Comparison of ENCODE assay signal across 1 cellular context in the genomic region with DNA sequence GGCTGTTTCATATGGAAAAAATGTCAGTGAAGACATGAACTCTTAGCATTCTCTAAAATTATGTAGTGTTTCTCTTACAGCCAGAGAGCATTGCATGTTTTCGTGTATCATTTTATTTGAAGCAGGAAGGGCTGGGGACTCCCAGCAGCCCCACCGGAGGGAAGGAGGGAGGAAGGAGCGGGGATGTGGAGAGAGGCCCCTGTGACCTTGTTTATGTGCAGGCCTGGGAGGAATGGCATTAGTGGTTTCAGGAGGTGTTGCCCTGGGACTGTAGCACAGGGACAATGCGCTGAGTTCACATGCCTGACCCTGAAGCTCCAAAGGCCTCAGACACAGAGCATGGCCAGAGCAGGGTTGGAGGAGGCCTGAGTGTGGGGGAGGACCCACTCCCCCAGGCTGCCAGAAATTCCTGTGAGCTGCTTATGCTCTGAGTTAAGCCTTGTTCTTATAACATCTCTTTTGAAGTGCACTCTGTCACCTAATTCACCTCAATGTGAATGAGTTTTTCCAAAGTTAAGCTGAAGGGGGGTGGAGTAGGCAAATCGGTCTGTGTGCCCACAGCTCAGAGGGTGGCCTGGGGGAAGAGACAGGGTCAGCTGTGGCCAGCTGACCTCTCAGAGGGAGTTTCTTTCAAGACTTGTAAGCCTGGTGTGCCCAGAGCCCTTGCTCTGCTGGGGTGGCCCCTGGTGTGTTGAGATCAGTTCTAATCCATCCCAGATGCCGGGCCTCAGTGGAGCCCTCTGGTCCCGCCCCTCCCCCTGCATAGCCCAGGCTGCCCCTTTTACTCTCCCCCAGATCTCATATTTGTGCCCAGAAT.
TF ChIP-seq lines count a peak whose summit lies in the region.

No MANE protein-coding gene starts in this region.

TF ChIP-seq in HepG2, 621 proteins besides CTCF, POLR2A, EP300 and RAD21 (continued from another document and continues in another):
- TF ChIP-seq, protein P1, sequence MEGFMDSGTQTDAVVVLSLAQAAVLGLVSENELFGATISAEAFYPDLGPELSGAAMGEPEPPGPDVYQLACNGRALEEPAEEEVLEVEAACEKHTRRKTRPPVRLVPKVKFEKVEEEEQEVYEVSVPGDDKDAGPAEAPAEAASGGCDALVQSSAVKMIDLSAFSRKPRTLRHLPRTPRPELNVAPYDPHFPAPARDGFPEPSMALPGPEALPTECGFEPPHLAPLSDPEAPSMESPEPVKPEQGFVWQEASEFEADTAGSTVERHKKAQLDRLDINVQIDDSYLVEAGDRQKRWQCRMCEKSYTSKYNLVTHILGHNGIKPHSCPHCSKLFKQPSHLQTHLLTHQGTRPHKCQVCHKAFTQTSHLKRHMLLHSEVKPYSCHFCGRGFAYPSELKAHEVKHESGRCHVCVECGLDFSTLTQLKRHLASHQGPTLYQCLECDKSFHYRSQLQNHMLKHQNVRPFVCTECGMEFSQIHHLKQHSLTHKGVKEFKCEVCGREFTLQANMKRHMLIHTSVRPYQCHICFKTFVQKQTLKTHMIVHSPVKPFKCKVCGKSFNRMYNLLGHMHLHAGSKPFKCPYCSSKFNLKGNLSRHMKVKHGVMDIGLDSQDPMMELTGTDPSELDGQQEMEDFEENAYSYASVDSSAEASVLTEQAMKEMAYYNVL (CRISPR knock-in tag; IDR thresholded peaks at IDR 0.05; ENCODE audit: borderline replicate concordance): peak; percentile 53; the same call in 1 of the 2 replicates
- peak; percentile 83 for TF ChIP-seq RARA (CRISPR knock-in tag; IDR thresholded peaks at IDR 0.05)
- TF ChIP-seq TEAD3 (CRISPR knock-in tag; optimal IDR thresholded peaks at IDR 0.05; ENCODE audit: borderline replicate concordance): peak; percentile 86
- TF ChIP-seq, protein P2, sequence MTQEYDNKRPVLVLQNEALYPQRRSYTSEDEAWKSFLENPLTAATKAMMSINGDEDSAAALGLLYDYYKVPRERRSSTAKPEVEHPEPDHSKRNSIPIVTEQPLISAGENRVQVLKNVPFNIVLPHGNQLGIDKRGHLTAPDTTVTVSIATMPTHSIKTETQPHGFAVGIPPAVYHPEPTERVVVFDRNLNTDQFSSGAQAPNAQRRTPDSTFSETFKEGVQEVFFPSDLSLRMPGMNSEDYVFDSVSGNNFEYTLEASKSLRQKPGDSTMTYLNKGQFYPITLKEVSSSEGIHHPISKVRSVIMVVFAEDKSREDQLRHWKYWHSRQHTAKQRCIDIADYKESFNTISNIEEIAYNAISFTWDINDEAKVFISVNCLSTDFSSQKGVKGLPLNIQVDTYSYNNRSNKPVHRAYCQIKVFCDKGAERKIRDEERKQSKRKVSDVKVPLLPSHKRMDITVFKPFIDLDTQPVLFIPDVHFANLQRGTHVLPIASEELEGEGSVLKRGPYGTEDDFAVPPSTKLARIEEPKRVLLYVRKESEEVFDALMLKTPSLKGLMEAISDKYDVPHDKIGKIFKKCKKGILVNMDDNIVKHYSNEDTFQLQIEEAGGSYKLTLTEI (CRISPR knock-in tag; conservative IDR thresholded peaks at IDR 0.05): no peak
- peak; percentile 71; the same call in 1 of the 2 replicates for TF ChIP-seq ZNF292 (CRISPR knock-in tag; IDR thresholded peaks at IDR 0.05; ENCODE audit: borderline replicate concordance, low read depth)
- peak; percentile 85 for TF ChIP-seq ZFY (CRISPR knock-in tag; IDR thresholded peaks at IDR 0.05)
- no peak for TF ChIP-seq MAZ (IDR thresholded peaks at IDR 0.05; ENCODE audit: borderline replicate concordance, low read depth, low read length)
- TF ChIP-seq MAZ (CRISPR knock-in tag; IDR thresholded peaks at IDR 0.05; ENCODE audit: low read depth): peak; percentile 45; the same call in 1 of the 2 replicates
- no peak for TF ChIP-seq TBP (CRISPR knock-in tag; IDR thresholded peaks at IDR 0.05)
- no peak for TF ChIP-seq CEBPB (IDR thresholded peaks at IDR 0.05; ENCODE audit: borderline replicate concordance, low read depth, low read length)
- TF ChIP-seq, protein P3, sequence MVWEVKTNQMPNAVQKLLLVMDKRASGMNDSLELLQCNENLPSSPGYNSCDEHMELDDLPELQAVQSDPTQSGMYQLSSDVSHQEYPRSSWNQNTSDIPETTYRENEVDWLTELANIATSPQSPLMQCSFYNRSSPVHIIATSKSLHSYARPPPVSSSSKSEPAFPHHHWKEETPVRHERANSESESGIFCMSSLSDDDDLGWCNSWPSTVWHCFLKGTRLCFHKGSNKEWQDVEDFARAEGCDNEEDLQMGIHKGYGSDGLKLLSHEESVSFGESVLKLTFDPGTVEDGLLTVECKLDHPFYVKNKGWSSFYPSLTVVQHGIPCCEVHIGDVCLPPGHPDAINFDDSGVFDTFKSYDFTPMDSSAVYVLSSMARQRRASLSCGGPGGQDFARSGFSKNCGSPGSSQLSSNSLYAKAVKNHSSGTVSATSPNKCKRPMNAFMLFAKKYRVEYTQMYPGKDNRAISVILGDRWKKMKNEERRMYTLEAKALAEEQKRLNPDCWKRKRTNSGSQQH (CRISPR knock-in tag; IDR thresholded peaks at IDR 0.05; ENCODE audit: low read depth): no peak
- no peak for TF ChIP-seq ZNF256 (CRISPR knock-in tag; conservative IDR thresholded peaks at IDR 0.05)
- no peak for TF ChIP-seq SCMH1 (CRISPR knock-in tag; IDR thresholded peaks at IDR 0.05; ENCODE audit: borderline replicate concordance)
- TF ChIP-seq, protein P4, sequence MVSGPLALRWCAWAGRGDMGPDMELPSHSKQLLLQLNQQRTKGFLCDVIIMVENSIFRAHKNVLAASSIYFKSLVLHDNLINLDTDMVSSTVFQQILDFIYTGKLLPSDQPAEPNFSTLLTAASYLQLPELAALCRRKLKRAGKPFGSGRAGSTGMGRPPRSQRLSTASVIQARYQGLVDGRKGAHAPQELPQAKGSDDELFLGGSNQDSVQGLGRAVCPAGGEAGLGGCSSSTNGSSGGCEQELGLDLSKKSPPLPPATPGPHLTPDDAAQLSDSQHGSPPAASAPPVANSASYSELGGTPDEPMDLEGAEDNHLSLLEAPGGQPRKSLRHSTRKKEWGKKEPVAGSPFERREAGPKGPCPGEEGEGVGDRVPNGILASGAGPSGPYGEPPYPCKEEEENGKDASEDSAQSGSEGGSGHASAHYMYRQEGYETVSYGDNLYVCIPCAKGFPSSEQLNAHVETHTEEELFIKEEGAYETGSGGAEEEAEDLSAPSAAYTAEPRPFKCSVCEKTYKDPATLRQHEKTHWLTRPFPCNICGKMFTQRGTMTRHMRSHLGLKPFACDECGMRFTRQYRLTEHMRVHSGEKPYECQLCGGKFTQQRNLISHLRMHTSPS (CRISPR knock-in tag; IDR thresholded peaks at IDR 0.05; ENCODE audit: low read depth): 0 out of 2 replicates have a peak, but pooled peaks have one; percentile 55
- TF ChIP-seq CHD2 (IDR thresholded peaks at IDR 0.05; ENCODE audit: low read depth, low read length): no peak
- TF ChIP-seq, protein P5, sequence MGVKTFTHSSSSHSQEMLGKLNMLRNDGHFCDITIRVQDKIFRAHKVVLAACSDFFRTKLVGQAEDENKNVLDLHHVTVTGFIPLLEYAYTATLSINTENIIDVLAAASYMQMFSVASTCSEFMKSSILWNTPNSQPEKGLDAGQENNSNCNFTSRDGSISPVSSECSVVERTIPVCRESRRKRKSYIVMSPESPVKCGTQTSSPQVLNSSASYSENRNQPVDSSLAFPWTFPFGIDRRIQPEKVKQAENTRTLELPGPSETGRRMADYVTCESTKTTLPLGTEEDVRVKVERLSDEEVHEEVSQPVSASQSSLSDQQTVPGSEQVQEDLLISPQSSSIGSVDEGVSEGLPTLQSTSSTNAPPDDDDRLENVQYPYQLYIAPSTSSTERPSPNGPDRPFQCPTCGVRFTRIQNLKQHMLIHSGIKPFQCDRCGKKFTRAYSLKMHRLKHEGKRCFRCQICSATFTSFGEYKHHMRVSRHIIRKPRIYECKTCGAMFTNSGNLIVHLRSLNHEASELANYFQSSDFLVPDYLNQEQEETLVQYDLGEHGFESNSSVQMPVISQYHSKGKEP (CRISPR knock-in tag; IDR thresholded peaks at IDR 0.05): no peak
- TF ChIP-seq ZNF556 (CRISPR knock-in tag; IDR thresholded peaks at IDR 0.05; ENCODE audit: borderline replicate concordance): no peak; the same call in 1 of the 2 replicates
- no peak for TF ChIP-seq SAFB2 (CRISPR knock-in tag; IDR thresholded peaks at IDR 0.05; ENCODE audit: borderline replicate concordance, low read depth)
- TF ChIP-seq, protein P6, sequence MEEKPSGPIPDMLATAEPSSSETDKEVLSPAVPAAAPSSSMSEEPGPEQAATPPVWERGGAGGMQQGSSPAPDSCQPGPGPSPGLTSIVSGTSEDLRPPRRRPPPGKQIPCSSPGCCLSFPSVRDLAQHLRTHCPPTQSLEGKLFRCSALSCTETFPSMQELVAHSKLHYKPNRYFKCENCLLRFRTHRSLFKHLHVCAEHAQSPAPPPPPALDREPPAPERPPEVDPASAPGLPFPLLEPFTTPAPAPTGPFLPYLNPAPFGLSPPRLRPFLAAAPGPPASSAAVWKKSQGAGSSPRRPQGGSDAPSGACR (CRISPR knock-in tag; IDR thresholded peaks at IDR 0.05): no peak
- TF ChIP-seq MED8 (CRISPR knock-in tag; IDR thresholded peaks at IDR 0.05; ENCODE audit: insufficient replicate concordance): no peak
- no peak for TF ChIP-seq CBX5 (CRISPR knock-in tag; IDR thresholded peaks at IDR 0.05; ENCODE audit: borderline replicate concordance)
- TF ChIP-seq ZNF260 (CRISPR knock-in tag; IDR thresholded peaks at IDR 0.05; ENCODE audit: borderline replicate concordance, low read depth): no peak
- peak; percentile 67; the same call in 1 of the 2 replicates for TF ChIP-seq RXRB (CRISPR knock-in tag; IDR thresholded peaks at IDR 0.05; ENCODE audit: borderline replicate concordance)
- TF ChIP-seq, protein P7, sequence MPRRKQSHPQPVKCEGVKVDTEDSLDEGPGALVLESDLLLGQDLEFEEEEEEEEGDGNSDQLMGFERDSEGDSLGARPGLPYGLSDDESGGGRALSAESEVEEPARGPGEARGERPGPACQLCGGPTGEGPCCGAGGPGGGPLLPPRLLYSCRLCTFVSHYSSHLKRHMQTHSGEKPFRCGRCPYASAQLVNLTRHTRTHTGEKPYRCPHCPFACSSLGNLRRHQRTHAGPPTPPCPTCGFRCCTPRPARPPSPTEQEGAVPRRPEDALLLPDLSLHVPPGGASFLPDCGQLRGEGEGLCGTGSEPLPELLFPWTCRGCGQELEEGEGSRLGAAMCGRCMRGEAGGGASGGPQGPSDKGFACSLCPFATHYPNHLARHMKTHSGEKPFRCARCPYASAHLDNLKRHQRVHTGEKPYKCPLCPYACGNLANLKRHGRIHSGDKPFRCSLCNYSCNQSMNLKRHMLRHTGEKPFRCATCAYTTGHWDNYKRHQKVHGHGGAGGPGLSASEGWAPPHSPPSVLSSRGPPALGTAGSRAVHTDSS (CRISPR knock-in tag; conservative IDR thresholded peaks at IDR 0.05): no peak
- TF ChIP-seq GTF3A (CRISPR knock-in tag; conservative IDR thresholded peaks at IDR 0.05): no peak
- TF ChIP-seq ZFAT (CRISPR knock-in tag; conservative IDR thresholded peaks at IDR 0.05): no peak
- peak; percentile 89 for TF ChIP-seq NR2F6 (IDR thresholded peaks at IDR 0.05)
- peak; percentile 92 for TF ChIP-seq NR2F6 (CRISPR knock-in tag; IDR thresholded peaks at IDR 0.05)
- TF ChIP-seq, protein P8, sequence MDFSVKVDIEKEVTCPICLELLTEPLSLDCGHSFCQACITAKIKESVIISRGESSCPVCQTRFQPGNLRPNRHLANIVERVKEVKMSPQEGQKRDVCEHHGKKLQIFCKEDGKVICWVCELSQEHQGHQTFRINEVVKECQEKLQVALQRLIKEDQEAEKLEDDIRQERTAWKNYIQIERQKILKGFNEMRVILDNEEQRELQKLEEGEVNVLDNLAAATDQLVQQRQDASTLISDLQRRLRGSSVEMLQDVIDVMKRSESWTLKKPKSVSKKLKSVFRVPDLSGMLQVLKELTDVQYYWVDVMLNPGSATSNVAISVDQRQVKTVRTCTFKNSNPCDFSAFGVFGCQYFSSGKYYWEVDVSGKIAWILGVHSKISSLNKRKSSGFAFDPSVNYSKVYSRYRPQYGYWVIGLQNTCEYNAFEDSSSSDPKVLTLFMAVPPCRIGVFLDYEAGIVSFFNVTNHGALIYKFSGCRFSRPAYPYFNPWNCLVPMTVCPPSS (IDR thresholded peaks at IDR 0.05): no peak
- TF ChIP-seq ATAD3A (CRISPR knock-in tag; IDR thresholded peaks at IDR 0.05): no peak
- TF ChIP-seq ZFP36L1 (CRISPR knock-in tag; IDR thresholded peaks at IDR 0.05): no peak
- TF ChIP-seq ZFP90 (CRISPR knock-in tag; IDR thresholded peaks at IDR 0.05; ENCODE audit: borderline replicate concordance): no peak
- 0 out of 2 replicates have a peak, but pooled peaks have one; percentile 47 for TF ChIP-seq HMG20B (CRISPR knock-in tag; conservative IDR thresholded peaks at IDR 0.05)
- TF ChIP-seq, protein P9, sequence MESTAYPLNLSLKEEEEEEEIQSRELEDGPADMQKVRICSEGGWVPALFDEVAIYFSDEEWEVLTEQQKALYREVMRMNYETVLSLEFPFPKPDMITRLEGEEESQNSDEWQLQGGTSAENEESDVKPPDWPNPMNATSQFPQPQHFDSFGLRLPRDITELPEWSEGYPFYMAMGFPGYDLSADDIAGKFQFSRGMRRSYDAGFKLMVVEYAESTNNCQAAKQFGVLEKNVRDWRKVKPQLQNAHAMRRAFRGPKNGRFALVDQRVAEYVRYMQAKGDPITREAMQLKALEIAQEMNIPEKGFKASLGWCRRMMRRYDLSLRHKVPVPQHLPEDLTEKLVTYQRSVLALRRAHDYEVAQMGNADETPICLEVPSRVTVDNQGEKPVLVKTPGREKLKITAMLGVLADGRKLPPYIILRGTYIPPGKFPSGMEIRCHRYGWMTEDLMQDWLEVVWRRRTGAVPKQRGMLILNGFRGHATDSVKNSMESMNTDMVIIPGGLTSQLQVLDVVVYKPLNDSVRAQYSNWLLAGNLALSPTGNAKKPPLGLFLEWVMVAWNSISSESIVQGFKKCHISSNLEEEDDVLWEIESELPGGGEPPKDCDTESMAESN (CRISPR knock-in tag; conservative IDR thresholded peaks at IDR 0.05): no peak
- TF ChIP-seq SP5 (CRISPR knock-in tag; IDR thresholded peaks at IDR 0.05; ENCODE audit: borderline replicate concordance, low read depth): peak; percentile 69; the same call in 1 of the 2 replicates
- no peak for TF ChIP-seq SMAD3 (CRISPR knock-in tag; IDR thresholded peaks at IDR 0.05)
- TF ChIP-seq, protein P10, sequence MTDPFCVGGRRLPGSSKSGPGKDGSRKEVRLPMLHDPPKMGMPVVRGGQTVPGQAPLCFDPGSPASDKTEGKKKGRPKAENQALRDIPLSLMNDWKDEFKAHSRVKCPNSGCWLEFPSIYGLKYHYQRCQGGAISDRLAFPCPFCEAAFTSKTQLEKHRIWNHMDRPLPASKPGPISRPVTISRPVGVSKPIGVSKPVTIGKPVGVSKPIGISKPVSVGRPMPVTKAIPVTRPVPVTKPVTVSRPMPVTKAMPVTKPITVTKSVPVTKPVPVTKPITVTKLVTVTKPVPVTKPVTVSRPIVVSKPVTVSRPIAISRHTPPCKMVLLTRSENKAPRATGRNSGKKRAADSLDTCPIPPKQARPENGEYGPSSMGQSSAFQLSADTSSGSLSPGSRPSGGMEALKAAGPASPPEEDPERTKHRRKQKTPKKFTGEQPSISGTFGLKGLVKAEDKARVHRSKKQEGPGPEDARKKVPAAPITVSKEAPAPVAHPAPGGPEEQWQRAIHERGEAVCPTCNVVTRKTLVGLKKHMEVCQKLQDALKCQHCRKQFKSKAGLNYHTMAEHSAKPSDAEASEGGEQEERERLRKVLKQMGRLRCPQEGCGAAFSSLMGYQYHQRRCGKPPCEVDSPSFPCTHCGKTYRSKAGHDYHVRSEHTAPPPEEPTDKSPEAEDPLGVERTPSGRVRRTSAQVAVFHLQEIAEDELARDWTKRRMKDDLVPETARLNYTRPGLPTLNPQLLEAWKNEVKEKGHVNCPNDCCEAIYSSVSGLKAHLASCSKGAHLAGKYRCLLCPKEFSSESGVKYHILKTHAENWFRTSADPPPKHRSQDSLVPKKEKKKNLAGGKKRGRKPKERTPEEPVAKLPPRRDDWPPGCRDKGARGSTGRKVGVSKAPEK (CRISPR knock-in tag; IDR thresholded peaks at IDR 0.05; ENCODE audit: borderline replicate concordance): no peak
- no peak for TF ChIP-seq NBN (conservative IDR thresholded peaks at IDR 0.05)
- no peak for TF ChIP-seq ZBTB1 (CRISPR knock-in tag; IDR thresholded peaks at IDR 0.05; ENCODE audit: borderline replicate concordance)
- TF ChIP-seq MBNL3 (CRISPR knock-in tag; conservative IDR thresholded peaks at IDR 0.05): no peak
- TF ChIP-seq GATA4 (IDR thresholded peaks at IDR 0.05; ENCODE audit: borderline replicate concordance, low read depth): no peak
- no peak for TF ChIP-seq ZKSCAN8 (CRISPR knock-in tag; IDR thresholded peaks at IDR 0.05; ENCODE audit: borderline replicate concordance)
